Comparison of ENCODE assay signal across 1 cellular context in genomic region chr7:2474224-2474623, GRCh38.
A peak's percentile ranks its signal among the peaks of the same experiment; 100 is the strongest.
TF ChIP-seq lines count a peak whose summit lies in the region.

No MANE protein-coding gene starts in this region.

TF ChIP-seq in HepG2, 621 proteins besides CTCF, POLR2A, EP300 and RAD21:
- TF ChIP-seq, protein P1, sequence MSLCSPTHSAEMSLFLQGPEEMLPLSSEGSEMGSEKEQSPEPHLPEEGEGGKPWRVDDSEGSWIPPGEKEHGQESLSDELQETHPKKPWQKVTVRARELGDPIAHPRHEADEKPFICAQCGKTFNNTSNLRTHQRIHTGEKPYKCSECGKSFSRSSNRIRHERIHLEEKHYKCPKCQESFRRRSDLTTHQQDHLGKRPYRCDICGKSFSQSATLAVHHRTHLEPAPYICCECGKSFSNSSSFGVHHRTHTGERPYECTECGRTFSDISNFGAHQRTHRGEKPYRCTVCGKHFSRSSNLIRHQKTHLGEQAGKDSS (CRISPR knock-in tag; IDR thresholded peaks at IDR 0.05; ENCODE audit: borderline replicate concordance, low read depth): peak; percentile 14; the same call in 1 of the 2 replicates
- TF ChIP-seq NBN (conservative IDR thresholded peaks at IDR 0.05): no peak
- TF ChIP-seq ZNF543 (CRISPR knock-in tag; IDR thresholded peaks at IDR 0.05): no peak
